In the genomic region with DNA sequence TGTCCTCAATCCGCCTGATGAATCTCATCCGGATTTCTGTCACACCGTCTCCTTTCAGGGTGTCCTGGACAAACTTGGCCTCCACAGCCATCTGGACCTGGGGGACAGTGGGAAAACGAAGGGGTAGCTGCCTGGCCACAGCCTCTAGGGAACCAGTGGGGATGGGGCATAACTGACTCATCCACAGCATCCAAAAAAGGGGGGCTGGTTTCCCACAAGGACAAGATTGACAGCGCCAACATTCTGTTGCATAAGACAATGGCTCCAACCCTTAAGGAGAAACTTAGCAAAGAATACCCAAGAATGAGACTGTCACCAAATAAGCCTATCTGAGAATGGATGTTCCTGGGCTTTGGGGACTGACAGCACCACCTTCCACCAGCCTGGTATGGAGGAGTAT, we compare ENCODE assay signal across 24 cellular contexts. TPM values are rescaled to one million over a fixed set of nuclear protein-coding genes. Genes with fewer than 3 reads are reported as not detected.
DNase-seq lines count a peak whose midpoint lies in the region; ATAC-seq, FAIRE-seq and TF ChIP-seq lines count a peak whose summit lies in the region.
"Had no signal": no experiment of that assay in that cellular context is flagged by ENCODE, and none has a peak within 500 bp of the region (broad histone marks: within the 10 kb centered on the region; RNA-seq: fewer than 3 reads in every experiment).

No MANE protein-coding gene starts in this region.

- H3K79me2 ChIP-seq in SK-N-SH (ENCODE audit: insufficient read depth) (peaks cover 49% of the 10 kb centered on the region), K562 (ENCODE audit: control insufficient read depth, insufficient read depth, low read length) (peaks cover 14% of the 10 kb centered on the region)

- 80% methylated on average over 5 of the region's 5 CpGs for WGBS in SK-N-SH (ENCODE audit: low lambda C conversion rate)
- 80% methylated on average over 5 of the region's 5 CpGs for WGBS in K562 (ENCODE audit: insufficient coverage, low coverage, missing lambda C conversion rate)
- WGBS in thymus = 78% methylated on average over 5 of the region's 5 CpGs
- WGBS in ovary, 3 donors = 71 to 79% (median 74%) methylated on average over 5 of the region's 5 CpGs

- peaks cover 4% of the 10 kb centered on the region for H3K9me1 ChIP-seq in K562 (ENCODE audit: control insufficient read depth, insufficient read depth, low read length)

- H2AFZ ChIP-seq in SK-N-SH (ENCODE audit: low read depth) = no peak overlapping the region
- H2AFZ ChIP-seq in K562 (ENCODE audit: low read depth, low read length) = no peak overlapping the region

- no peak for ATAC-seq in SK-N-SH treated with all-trans-retinoic acid at 6 μM for 48 hours
- no peak for ATAC-seq in K562
- no peak for ATAC-seq in HG03175 (IDR thresholded peaks at IDR 0.05; ENCODE audit: unreplicated experiment)
- ATAC-seq: activated CD4-positive, alpha-beta T cell treated with anti-CD3 and anti-CD28 coated beads for 36 hours; HepG2; mucosa of descending colon had no signal

- CTCF ChIA-PET in SK-N-SH (lab: Yijun Ruan, JAX) (interaction anchor here (0.8 to 17.9 kb wide), 3 partner anchors 10 to 32 kb away, joined by 3 to 700 read pairs (median 8); a partner anchor contains a TSS), K562 (lab: Yijun Ruan, JAX; ENCODE audit: low intra/inter-chr PET ratio) (interaction anchor here (0.6 to 5.8 kb wide), 2 partner anchors 37 to 62 kb away, joined by 3 to 116 read pairs; no protein-coding TSS in a partner anchor)

- TF ChIP-seq CTCF in SK-N-SH (IDR thresholded peaks at IDR 0.05) (no peak), K562 (IDR thresholded peaks at IDR 0.05 in 2 of 3, conservative IDR thresholded peaks at IDR 0.05 in 1 of 3; ENCODE audit: insufficient read depth in 2 of 3, low read depth in 1 of 3, low read length in 3 of 3) (no peak), ovary (IDR thresholded peaks at IDR 0.05) (no peak)

- no peaks in the 10 kb centered on the region for H3K9me2 ChIP-seq in SK-N-SH

- POLR2A ChIA-PET in SK-N-SH (lab: Yijun Ruan, JAX) = no interaction called here
- POLR2A ChIA-PET in K562 (lab: Yijun Ruan, JAX) = no interaction called here

- BruUV-seq in K562 (replicated peaks; lab: Mats Ljungman, UMichigan) = no TSS peak

- no peak for TF ChIP-seq RAD21 in SK-N-SH (IDR thresholded peaks at IDR 0.05; ENCODE audit: low read length)
- TF ChIP-seq RAD21 in K562 (CRISPR knock-in tag; conservative IDR thresholded peaks at IDR 0.05 in 1 of 2, IDR thresholded peaks at IDR 0.05 in 1 of 2) = no peak

- H4K20me1 ChIP-seq in SK-N-SH (ENCODE audit: insufficient read depth) = no peaks in the 10 kb centered on the region
- H4K20me1 ChIP-seq in K562 (replicated peaks; ENCODE audit: control insufficient read depth, insufficient read depth, low read length) = peaks cover 11% of the 10 kb centered on the region; the same call in 1 of the 2 replicates

- TF ChIP-seq POLR2A in K562 (conservative IDR thresholded peaks at IDR 0.05) = no peak
- TF ChIP-seq POLR2A in ovary (IDR thresholded peaks at IDR 0.05) = no peak

- peaks cover 23 to 29% of the 10 kb centered on the region in 2 experiments for H3K36me3 ChIP-seq in SK-N-SH (replicated peaks in 1 of 2; ENCODE audit: control insufficient read depth in 1 of 2, insufficient read depth in 2 of 2, low read length in 1 of 2)
- H3K36me3 ChIP-seq in K562 (ENCODE audit: control insufficient read depth, insufficient read depth, low read length) = peaks cover 52% of the 10 kb centered on the region
- peaks cover 33% of the 10 kb centered on the region for H3K36me3 ChIP-seq in muscle layer of colon (ENCODE audit: insufficient read depth, low read length)
- peaks cover 42% of the 10 kb centered on the region for H3K36me3 ChIP-seq in thymus (ENCODE audit: control insufficient read depth, insufficient read depth)
- no peaks in the 10 kb centered on the region for H3K36me3 ChIP-seq in ovary

- peaks cover 42% of the 10 kb centered on the region for H3F3A ChIP-seq in SK-N-SH (replicated peaks; ENCODE audit: insufficient read depth)

- DNase-seq in SK-N-SH (no peak), K562 (ENCODE audit: extremely low read depth in 1 of 4, low spot score in 3 of 4) (no peak), NCI-H345 (lab: John Stamatoyannopoulos, UW) (no peak), ovary (no peak)
- DNase-seq: activated CD4-positive, alpha-beta T cell treated with anti-CD3 and anti-CD28 coated beads for 36 hours; activated naive CD4-positive, alpha-beta T cell treated with Interleukin-2 at 50 U/mL for 16 hours; erythroblast; GF-D8; head of caudate nucleus; mucosa of descending colon; NCI-H2081 treated with DMSO at 0.1 percent for 48 hours; nucleus accumbens; small intestine; stimulated activated CD4-positive, alpha-beta T cell treated with anti-CD3 and anti-CD28 coated beads, Interleukin-4, amount 100 ng/mL, for 4 hours; stimulated activated CD8-positive, alpha-beta memory T cell treated with anti-CD3 and anti-CD28 coated beads, Interleukin-4, amount 100 ng/mL, for 48 hours had no signal

- H3K4me2 ChIP-seq in SK-N-SH = peak overlapping the region; percentile 31; the same call in 1 of the 2 replicates
- no peak overlapping the region for H3K4me2 ChIP-seq in K562 (ENCODE audit: insufficient read depth, low read length)

- peak overlapping the region; percentile 7 for H3K9ac ChIP-seq in SK-N-SH
- no peak overlapping the region for H3K9ac ChIP-seq in K562 (ENCODE audit: insufficient read depth in 1 of 2, low read depth in 2 of 2, low read length in 2 of 2)
- no peak overlapping the region for H3K9ac ChIP-seq in muscle layer of colon (ENCODE audit: low read length)

- in situ Hi-C loops in K562 (cut with MboI) = no loop called here

- H3K27me3 ChIP-seq in SK-N-SH (ENCODE audit: insufficient read depth) (no peaks in the 10 kb centered on the region), K562 (ENCODE audit: control insufficient read depth in 2 of 2, insufficient read depth in 2 of 2, low read length in 2 of 2) (no peaks in the 10 kb centered on the region), muscle layer of colon (ENCODE audit: control insufficient read depth in 1 of 2, insufficient read depth in 2 of 2, low read length in 2 of 2) (no peaks in the 10 kb centered on the region), thymus (ENCODE audit: control insufficient read depth, insufficient read depth) (no peaks in the 10 kb centered on the region), ovary (no peaks in the 10 kb centered on the region)
- H3K27me3 ChIP-seq: tibial nerve had no signal

- H3K4me3 ChIP-seq in SK-N-SH (ENCODE audit: low read depth in 2 of 2, low read length in 1 of 2) = no peak overlapping the region
- H3K4me3 ChIP-seq in K562 = no peak overlapping the region
- H3K4me3 ChIP-seq in muscle layer of colon (ENCODE audit: low read depth in 1 of 2, low read length in 2 of 2) = no peak overlapping the region
- H3K4me3 ChIP-seq in thymus (ENCODE audit: low read length) = no peak overlapping the region
- no peak overlapping the region for H3K4me3 ChIP-seq in ovary
- H3K4me3 ChIP-seq: mucosa of descending colon, SK-N-MC, tibial nerve had no signal

- no peak for FAIRE-seq in K562 (lab: Jason Lieb, UNC)
- FAIRE-seq: GM12892, HepG2, small intestine had no signal

- H3K9me3 ChIP-seq in SK-N-SH (no peaks in the 10 kb centered on the region), K562 (replicated peaks; ENCODE audit: control insufficient read depth, insufficient read depth, low read depth, low read length) (no peaks in the 10 kb centered on the region), muscle layer of colon (ENCODE audit: low read length) (no peaks in the 10 kb centered on the region), thymus (ENCODE audit: control insufficient read depth) (no peaks in the 10 kb centered on the region), ovary (no peaks in the 10 kb centered on the region)
- H3K9me3 ChIP-seq: mucosa of descending colon, tibial nerve had no signal

- H3K27ac ChIP-seq in SK-N-SH (ENCODE audit: low read depth in 2 of 2, low read length in 1 of 2) (peak overlapping the region; percentile 74 to 89), K562 (ENCODE audit: extremely low read depth, low read depth, low read length) (no peak overlapping the region), muscle layer of colon (ENCODE audit: low read depth, low read length) (peak overlapping the region; percentile 64), thymus (ENCODE audit: low read depth) (peak overlapping the region; percentile 37), ovary (no peak overlapping the region)
- H3K27ac ChIP-seq: 22Rv1 had no signal

- peaks cover 14 to 47% of the 10 kb centered on the region in 2 experiments; a peak in 3 of 4 replicates for H3K4me1 ChIP-seq in SK-N-SH (ENCODE audit: control insufficient read depth in 1 of 2, insufficient read depth in 2 of 2, low read depth in 1 of 2, low read length in 1 of 2)
- H3K4me1 ChIP-seq in K562 (replicated peaks in 1 of 2; ENCODE audit: control insufficient read depth in 2 of 2, insufficient read depth in 2 of 2, low read length in 2 of 2) = peaks cover 5 to 6% of the 10 kb centered on the region in 2 experiments; a peak in 3 of 5 replicates
- H3K4me1 ChIP-seq in muscle layer of colon (ENCODE audit: insufficient read depth, low read length) = peaks cover 55% of the 10 kb centered on the region
- peaks cover 3% of the 10 kb centered on the region for H3K4me1 ChIP-seq in thymus (ENCODE audit: control insufficient read depth, insufficient read depth, low read length)
- H3K4me1 ChIP-seq in ovary (ENCODE audit: insufficient read depth) = peaks cover 2% of the 10 kb centered on the region

- TF ChIP-seq EP300 in SK-N-SH (IDR thresholded peaks at IDR 0.05; ENCODE audit: borderline replicate concordance in 1 of 2, low read depth in 1 of 2, low read length in 1 of 2) = no peak
- TF ChIP-seq EP300 in K562 (IDR thresholded peaks at IDR 0.05; ENCODE audit: low read length) = no peak
- no peak for TF ChIP-seq EP300 in ovary (IDR thresholded peaks at IDR 0.05)

- intact Hi-C loops in K562 (cut with micrococcal nuclease) (no loop called here), ovary (cut with DNase I) (loop anchor here in 1 of 4 donors (5.0 kb wide), 1 partner anchor 35 kb away; no protein-coding TSS in a partner anchor)

RNA-seq across cellular contexts. Expression of a gene that starts 12.1 kb away (rescaled TPM):
- polyA plus RNA-seq in SK-N-SH (2012; rRNA removed) (149 and 169 TPM in 2 replicates), K562 (2011; rRNA removed) (128 and 141 TPM in 2 replicates), K562 (2014; fragmentation: Illumina TruSeq; extraction: Trizol) (127 and 140 TPM in 2 replicates), K562 (2014; fragmentation: Nextera tagmentation; extraction: Ambion mirVana) (10 to 100 TPM; 20.6 to 41.8 TPM), K562 (2014; rRNA removed) (119 and 142 TPM in 2 replicates), thymus (73.6 TPM), ovary (10 to 100 TPM; 44.0 to 94.6 TPM)
- 172 and 173 TPM in 2 replicates for polyA plus RNA-seq in SK-N-SH (2012; cell fraction: cytosol; rRNA removed)
- 83.1 and 92.3 TPM in 2 replicates for polyA plus RNA-seq in SK-N-SH (2012; cell fraction: nucleus; rRNA removed)
- 60.6 and 88.2 TPM in 2 replicates for total RNA-seq in K562 (2011; cell fraction: chromatin; rRNA removed; ENCODE audit: low replicate concordance)
- total RNA-seq in K562 (2011; cell fraction: nucleolus; rRNA removed) = 67.4 and 71.0 TPM in 2 replicates
- total RNA-seq in K562 (2011; cell fraction: nucleoplasm; rRNA removed) = 76.7 and 96.0 TPM in 2 replicates
- total RNA-seq in K562 (2014; rRNA removed) (132 and 141 TPM in 2 replicates), K562 (2014; rRNA removed; fragmentation: Illumina TruSeq; extraction: Trizol) (109 and 114 TPM in 2 replicates), K562 (2015; rRNA removed; fragmentation: Illumina TruSeq; extraction: Trizol) (112 and 115 TPM in 2 replicates), K562 (2021) (83.4 and 90.9 TPM in 2 replicates), ovary (10 to 100 TPM; 42.3 to 49.6 (median 45.2) TPM)
- polyA plus RNA-seq in K562 (2011; cell fraction: cytosol; rRNA removed) = 75.6 and 128 TPM in 2 replicates
- polyA plus RNA-seq in K562 (2011; cell fraction: nucleus; rRNA removed) = 80.4 and 107 TPM in 2 replicates
- polyA plus RNA-seq in K562 (2012) = 109 and 110 TPM in 2 replicates
- 47.8 and 54.0 TPM in 2 replicates for polyA minus RNA-seq in K562 (2011; rRNA and poly(A)+ RNA removed)
- 29.4 and 32.5 TPM in 2 replicates for polyA minus RNA-seq in K562 (2011; cell fraction: cytosol; rRNA and poly(A)+ RNA removed)
- polyA minus RNA-seq in K562 (2011; cell fraction: nucleus; rRNA and poly(A)+ RNA removed) = 18.6 and 31.1 TPM in 2 replicates

RNA-seq across cellular contexts. Expression of a gene that starts 12.2 kb away (rescaled TPM):
- polyA plus RNA-seq in SK-N-SH (2012; rRNA removed) (2.6 and 3.1 TPM in 2 replicates), K562 (2011; rRNA removed) (0.04 TPM in 2 replicates), K562 (2014; fragmentation: Illumina TruSeq; extraction: Trizol) (0.07 TPM in 1 of 2 replicates, not detected in the other), K562 (2014; fragmentation: Nextera tagmentation; extraction: Ambion mirVana) (not detected), K562 (2014; rRNA removed) (0.03 TPM in 1 of 2 replicates, not detected in the other), thymus (6.7 TPM), ovary (1 to 10 TPM; 2.3 to 4.6 TPM)
- 1.6 and 2.6 TPM in 2 replicates for polyA plus RNA-seq in SK-N-SH (2012; cell fraction: cytosol; rRNA removed)
- polyA plus RNA-seq in SK-N-SH (2012; cell fraction: nucleus; rRNA removed) = 2.3 and 2.6 TPM in 2 replicates
- total RNA-seq in K562 (2011; cell fraction: chromatin; rRNA removed; ENCODE audit: low replicate concordance) = 0.07 and 0.11 TPM in 2 replicates
- 0.13 and 0.17 TPM in 2 replicates for total RNA-seq in K562 (2011; cell fraction: nucleolus; rRNA removed)
- 0.07 TPM in 1 of 2 replicates, not detected in the other for total RNA-seq in K562 (2011; cell fraction: nucleoplasm; rRNA removed)
- total RNA-seq in K562 (2014; rRNA removed) (0.14 TPM in 1 of 2 replicates, not detected in the other), K562 (2014; rRNA removed; fragmentation: Illumina TruSeq; extraction: Trizol) (0.03 TPM in 1 of 2 replicates, not detected in the other), K562 (2015; rRNA removed; fragmentation: Illumina TruSeq; extraction: Trizol) (not detected in 2 replicates), K562 (2021) (0.04 and 0.09 TPM in 2 replicates), ovary (1 to 10 TPM; 2.5 to 6.2 (median 4.1) TPM)
- polyA plus RNA-seq in K562 (2011; cell fraction: cytosol; rRNA removed) = 0.09 TPM in 1 of 2 replicates, not detected in the other
- polyA plus RNA-seq in K562 (2011; cell fraction: nucleus; rRNA removed) = 0.11 TPM in 1 of 2 replicates, not detected in the other
- polyA plus RNA-seq in K562 (2012) = 0.01 and 0.07 TPM in 2 replicates
- polyA minus RNA-seq in K562 (2011; rRNA and poly(A)+ RNA removed) = not detected in 2 replicates
- polyA minus RNA-seq in K562 (2011; cell fraction: cytosol; rRNA and poly(A)+ RNA removed) = not detected in 2 replicates
- 0.13 TPM in 1 of 2 replicates, not detected in the other for polyA minus RNA-seq in K562 (2011; cell fraction: nucleus; rRNA and poly(A)+ RNA removed)

RNA-seq across cellular contexts. Expression of a gene that starts 18.7 kb away (rescaled TPM):
- polyA plus RNA-seq in SK-N-SH (2012; rRNA removed) = 40.6 and 69.9 TPM in 2 replicates
- 78.2 and 85.1 TPM in 2 replicates for polyA plus RNA-seq in SK-N-SH (2012; cell fraction: cytosol; rRNA removed)
- polyA plus RNA-seq in SK-N-SH (2012; cell fraction: nucleus; rRNA removed) = 137 and 148 TPM in 2 replicates
- total RNA-seq in K562 (2011; cell fraction: chromatin; rRNA removed; ENCODE audit: low replicate concordance) = 28.8 and 80.6 TPM in 2 replicates
- 47.5 and 62.2 TPM in 2 replicates for total RNA-seq in K562 (2011; cell fraction: nucleolus; rRNA removed)
- 37.8 and 52.2 TPM in 2 replicates for total RNA-seq in K562 (2011; cell fraction: nucleoplasm; rRNA removed)
- 72.8 and 74.4 TPM in 2 replicates for total RNA-seq in K562 (2014; rRNA removed)
- total RNA-seq in K562 (2014; rRNA removed; fragmentation: Illumina TruSeq; extraction: Trizol) = 17.4 and 20.8 TPM in 2 replicates
- 34.5 and 37.8 TPM in 2 replicates for total RNA-seq in K562 (2015; rRNA removed; fragmentation: Illumina TruSeq; extraction: Trizol)
- total RNA-seq in K562 (2021) = 101 and 108 TPM in 2 replicates
- polyA plus RNA-seq in K562 (2011; rRNA removed) = 17.2 and 18.4 TPM in 2 replicates
- polyA plus RNA-seq in K562 (2011; cell fraction: cytosol; rRNA removed) = 14.6 and 28.7 TPM in 2 replicates
- 34.1 and 46.2 TPM in 2 replicates for polyA plus RNA-seq in K562 (2011; cell fraction: nucleus; rRNA removed)
- 51.5 and 56.5 TPM in 2 replicates for polyA plus RNA-seq in K562 (2012)
- polyA plus RNA-seq in K562 (2014; fragmentation: Illumina TruSeq; extraction: Trizol) = 49.2 and 53.7 TPM in 2 replicates
- polyA plus RNA-seq in K562 (2014; fragmentation: Nextera tagmentation; extraction: Ambion mirVana) = 1 to 10 TPM; 3.6 to 4.4 TPM
- 53.8 and 54.7 TPM in 2 replicates for polyA plus RNA-seq in K562 (2014; rRNA removed)
- 8.2 and 9.2 TPM in 2 replicates for polyA minus RNA-seq in K562 (2011; rRNA and poly(A)+ RNA removed)
- 31.8 and 55.1 TPM in 2 replicates for polyA minus RNA-seq in K562 (2011; cell fraction: cytosol; rRNA and poly(A)+ RNA removed)
- 13.1 and 14.8 TPM in 2 replicates for polyA minus RNA-seq in K562 (2011; cell fraction: nucleus; rRNA and poly(A)+ RNA removed)
- polyA plus RNA-seq in thymus = 68.6 TPM
- 10 to 100 TPM; 34.9 to 99.1 (median 69.0) TPM for total RNA-seq in ovary
- 10 to 100 TPM; 31.4 to 44.3 TPM for polyA plus RNA-seq in ovary

RNA-seq across cellular contexts. Expression of a gene that starts 48.5 kb away (rescaled TPM):
- polyA plus RNA-seq in SK-N-SH (2012; rRNA removed) (54.2 and 62.3 TPM in 2 replicates), K562 (2011; rRNA removed) (34.4 and 37.0 TPM in 2 replicates), K562 (2014; fragmentation: Illumina TruSeq; extraction: Trizol) (25.2 and 26.7 TPM in 2 replicates), K562 (2014; fragmentation: Nextera tagmentation; extraction: Ambion mirVana) (1 to 10 TPM; 5.9 to 8.4 TPM), K562 (2014; rRNA removed) (29.9 and 37.2 TPM in 2 replicates), thymus (30.4 TPM), ovary (10 to 100 TPM; 14.9 to 24.8 TPM)
- 34.6 and 47.4 TPM in 2 replicates for polyA plus RNA-seq in SK-N-SH (2012; cell fraction: cytosol; rRNA removed)
- 51.1 and 60.8 TPM in 2 replicates for polyA plus RNA-seq in SK-N-SH (2012; cell fraction: nucleus; rRNA removed)
- 6.1 and 18.5 TPM in 2 replicates for total RNA-seq in K562 (2011; cell fraction: chromatin; rRNA removed; ENCODE audit: low replicate concordance)
- total RNA-seq in K562 (2011; cell fraction: nucleolus; rRNA removed) = 17.3 and 17.4 TPM in 2 replicates
- total RNA-seq in K562 (2011; cell fraction: nucleoplasm; rRNA removed) = 12.3 and 12.6 TPM in 2 replicates
- total RNA-seq in K562 (2014; rRNA removed) (40.0 and 52.5 TPM in 2 replicates), K562 (2014; rRNA removed; fragmentation: Illumina TruSeq; extraction: Trizol) (15.1 and 21.2 TPM in 2 replicates), K562 (2015; rRNA removed; fragmentation: Illumina TruSeq; extraction: Trizol) (26.7 and 27.4 TPM in 2 replicates), K562 (2021) (30.9 and 33.4 TPM in 2 replicates), ovary (10 to 100 TPM; 21.0 to 52.2 (median 27.4) TPM)
- polyA plus RNA-seq in K562 (2011; cell fraction: cytosol; rRNA removed) = 43.8 and 51.3 TPM in 2 replicates
- polyA plus RNA-seq in K562 (2011; cell fraction: nucleus; rRNA removed) = 27.6 and 28.3 TPM in 2 replicates
- 24.0 and 26.0 TPM in 2 replicates for polyA plus RNA-seq in K562 (2012)
- 12.3 and 15.7 TPM in 2 replicates for polyA minus RNA-seq in K562 (2011; rRNA and poly(A)+ RNA removed)
- 12.0 and 12.3 TPM in 2 replicates for polyA minus RNA-seq in K562 (2011; cell fraction: cytosol; rRNA and poly(A)+ RNA removed)
- 4.6 and 6.2 TPM in 2 replicates for polyA minus RNA-seq in K562 (2011; cell fraction: nucleus; rRNA and poly(A)+ RNA removed)

RNA-seq across cellular contexts. Expression of a gene that starts 53.3 kb away (rescaled TPM):
- 1.0 and 1.2 TPM in 2 replicates for polyA plus RNA-seq in SK-N-SH (2012; rRNA removed)
- 0.17 and 0.30 TPM in 2 replicates for polyA plus RNA-seq in SK-N-SH (2012; cell fraction: cytosol; rRNA removed)
- 4.1 and 4.4 TPM in 2 replicates for polyA plus RNA-seq in SK-N-SH (2012; cell fraction: nucleus; rRNA removed)
- total RNA-seq in K562 (2011; cell fraction: chromatin; rRNA removed; ENCODE audit: low replicate concordance) = 0.62 TPM in 1 of 2 replicates, not detected in the other
- total RNA-seq in K562 (2011; cell fraction: nucleolus; rRNA removed) = 0.92 and 1.0 TPM in 2 replicates
- total RNA-seq in K562 (2011; cell fraction: nucleoplasm; rRNA removed) = 0.66 and 0.92 TPM in 2 replicates
- 0.36 TPM in 1 of 2 replicates, not detected in the other for total RNA-seq in K562 (2014; rRNA removed)
- 0.19 TPM in 1 of 2 replicates, not detected in the other for total RNA-seq in K562 (2014; rRNA removed; fragmentation: Illumina TruSeq; extraction: Trizol)
- 0.19 and 0.40 TPM in 2 replicates for total RNA-seq in K562 (2015; rRNA removed; fragmentation: Illumina TruSeq; extraction: Trizol)
- 0.60 and 0.78 TPM in 2 replicates for total RNA-seq in K562 (2021)
- 0.06 and 0.24 TPM in 2 replicates for polyA plus RNA-seq in K562 (2011; rRNA removed)
- polyA plus RNA-seq in K562 (2011; cell fraction: cytosol; rRNA removed) = 0.19 and 0.25 TPM in 2 replicates
- 0.41 and 0.68 TPM in 2 replicates for polyA plus RNA-seq in K562 (2011; cell fraction: nucleus; rRNA removed)
- 0.21 and 0.25 TPM in 2 replicates for polyA plus RNA-seq in K562 (2012)
- 0.24 and 0.37 TPM in 2 replicates for polyA plus RNA-seq in K562 (2014; fragmentation: Illumina TruSeq; extraction: Trizol)
- polyA plus RNA-seq in K562 (2014; fragmentation: Nextera tagmentation; extraction: Ambion mirVana) = under 1 TPM; 0.08 to 0.14 TPM
- 0.19 and 0.94 TPM in 2 replicates for polyA plus RNA-seq in K562 (2014; rRNA removed)
- not detected in 2 replicates for polyA minus RNA-seq in K562 (2011; rRNA and poly(A)+ RNA removed)
- not detected in 2 replicates for polyA minus RNA-seq in K562 (2011; cell fraction: cytosol; rRNA and poly(A)+ RNA removed)
- 0.56 TPM in 1 of 2 replicates, not detected in the other for polyA minus RNA-seq in K562 (2011; cell fraction: nucleus; rRNA and poly(A)+ RNA removed)
- 1.5 TPM for polyA plus RNA-seq in thymus
- 10 to 100 TPM in 1 of 7 donors, 1 to 10 TPM in 4, under 1 TPM in 2; 0.28 to 22.5 (median 2.1) TPM for total RNA-seq in ovary
- under 1 TPM; 0.12 to 0.36 TPM for polyA plus RNA-seq in ovary

Comparison
In these comparisons a context has a peak if more than half of its experiments do, and no peak if none do; other contexts are left out.
1. H3K27ac ChIP-seq: peak in SK-N-SH (2 of 2), muscle layer of colon (single experiment) and thymus (single experiment); none in K562 (single experiment) and ovary (0 of 2).